Comparison of ENCODE assay signal across 8 cellular contexts in genomic region chr3:53159415-53160135, GRCh38. TPM values are rescaled to one million over a fixed set of nuclear protein-coding genes. Genes with fewer than 3 reads are reported as not detected.
DNase-seq lines count a peak whose midpoint lies in the region; ATAC-seq and TF ChIP-seq lines count a peak whose summit lies in the region.
"Had no signal": no experiment of that assay in that cellular context is flagged by ENCODE, and none has a peak within 500 bp of the region (broad histone marks: within the 10 kb centered on the region; RNA-seq: fewer than 3 reads in every experiment).

No MANE protein-coding gene starts in this region.

- no peaks in the 10 kb centered on the region for H3K9me3 ChIP-seq in hepatocyte (ENCODE audit: low read depth)

- peak overlapping the region; percentile 98 for H3K4me2 ChIP-seq in hepatocyte

- H3K27me3 ChIP-seq in hepatocyte = no peaks in the 10 kb centered on the region

- no peak for DNase-seq in GM12864 (ENCODE audit: low read depth)
- peak; percentile 79 to 85 for DNase-seq in NCI-H526 (lab: John Stamatoyannopoulos, UW)
- DNase-seq in hepatocyte (ENCODE audit: low spot score) = peak; percentile 86
- DNase-seq in pulmonary artery endothelial cell (ENCODE audit: low read depth, low spot score) = peak; percentile 41
- DNase-seq in GM19238 (ENCODE audit: insufficient read length, low spot score) = no peak
- DNase-seq: mammary epithelial cell had no signal

- no peaks in the 10 kb centered on the region for H3K36me3 ChIP-seq in hepatocyte (replicated peaks; ENCODE audit: insufficient read depth, low read depth)

- H3K9me2 ChIP-seq in hepatocyte (replicated peaks; ENCODE audit: insufficient read depth) = no peaks in the 10 kb centered on the region

- 60% methylated on average over 7 of the region's 7 CpGs for WGBS in hepatocyte (ENCODE audit: low lambda C conversion rate, missing lambda C conversion rate)

- no peak overlapping the region for H2AFZ ChIP-seq in hepatocyte

- H3K4me3 ChIP-seq in GM12864 (ENCODE audit: low read depth, low read length) (no peak overlapping the region), hepatocyte (no peak overlapping the region)

- peak overlapping the region; percentile 93 for H3K27ac ChIP-seq in hepatocyte

- ATAC-seq in GM21360 (IDR thresholded peaks at IDR 0.05; ENCODE audit: unreplicated experiment) = no peak
- no peak for ATAC-seq in GM21723 (IDR thresholded peaks at IDR 0.05; ENCODE audit: unreplicated experiment)

- H3K79me2 ChIP-seq in hepatocyte = peaks cover 28% of the 10 kb centered on the region

- peaks cover 43% of the 10 kb centered on the region for H3K4me1 ChIP-seq in hepatocyte (ENCODE audit: insufficient read depth)

- peak; percentile 1 for TF ChIP-seq CTCF in GM12864 (IDR thresholded peaks at IDR 0.05; ENCODE audit: low read depth, low read length, missing control alignments)
- no peak for TF ChIP-seq CTCF in hepatocyte (IDR thresholded peaks at IDR 0.05; ENCODE audit: poor library complexity)

- H4K20me1 ChIP-seq in hepatocyte (ENCODE audit: insufficient read depth, poor library complexity, severe bottlenecking) = peaks cover 4% of the 10 kb centered on the region

RNA-seq across cellular contexts. Expression of gene PRKCD, which starts 1.4 kb away (rescaled TPM):
- total RNA-seq in hepatocyte = 12.3 and 12.8 TPM in 2 replicates
- 18.6 and 23.6 TPM in 2 replicates for polyA plus RNA-seq in hepatocyte
- total RNA-seq in pulmonary artery endothelial cell = 3.8 and 3.9 TPM in 2 replicates

RNA-seq across cellular contexts. Expression of gene RFT1, which starts 29.3 kb away (rescaled TPM):
- total RNA-seq in hepatocyte (15.9 and 18.5 TPM in 2 replicates), pulmonary artery endothelial cell (25.3 and 32.6 TPM in 2 replicates)
- 23.1 and 32.0 TPM in 2 replicates for polyA plus RNA-seq in hepatocyte

Comparison
In these comparisons a context has a peak if more than half of its experiments do, and no peak if none do; other contexts are left out.
1. DNase-seq: peak in NCI-H526 (2 of 2), hepatocyte (single experiment) and pulmonary artery endothelial cell (single experiment); none in GM12864 (single experiment) and GM19238 (single experiment).